ENCODE assay signal across 12 cellular contexts in the genomic region with DNA sequence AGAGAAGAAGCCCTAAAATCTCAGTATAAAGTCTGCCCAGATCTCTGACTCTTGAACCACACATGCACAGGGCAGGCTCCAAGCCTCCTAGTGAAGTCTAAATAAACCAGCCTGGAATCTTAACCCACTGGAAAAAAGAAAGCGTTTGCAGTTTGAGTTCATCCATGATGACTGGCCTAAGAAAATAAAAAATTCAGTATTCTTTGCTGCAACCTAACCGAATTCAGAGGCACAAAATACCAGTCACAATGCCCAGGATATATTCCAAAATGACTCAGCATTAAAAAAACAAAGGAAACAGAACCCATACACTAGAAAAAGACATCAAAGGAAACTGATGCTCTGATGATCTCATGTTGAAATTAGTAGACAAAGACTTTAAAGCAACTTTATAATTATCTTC.
DNase-seq lines count a peak whose midpoint lies in the region; ATAC-seq and TF ChIP-seq lines count a peak whose summit lies in the region.
"Had no signal": no experiment of that assay in that cellular context is flagged by ENCODE, and none has a peak within 500 bp of the region (broad histone marks: within the 10 kb centered on the region; RNA-seq: fewer than 3 reads in every experiment).

No MANE protein-coding gene starts in this region.

- no peak overlapping the region for H3K4me3 ChIP-seq in HFF-Myc (replicated peaks; ENCODE audit: low read depth, low read length)
- H3K4me3 ChIP-seq in brain microvascular endothelial cell (ENCODE audit: low read depth, low read length), result no peak overlapping the region
- no peak overlapping the region for H3K4me3 ChIP-seq in left ventricle myocardium inferior
- H3K4me3 ChIP-seq: tibial artery had no signal

- ATAC-seq in GM18498 (IDR thresholded peaks at IDR 0.05; ENCODE audit: unreplicated experiment), result no peak

- intact Hi-C loops in left ventricle myocardium inferior (cut with micrococcal nuclease), result no loop called here

- no peaks in the 10 kb centered on the region for H3K4me1 ChIP-seq in left ventricle myocardium inferior
- H3K4me1 ChIP-seq: BE2C had no signal

- H3K27ac ChIP-seq in brain microvascular endothelial cell (peak overlapping the region; percentile 64), left ventricle myocardium inferior (replicated peaks) (no peak overlapping the region)

- TF ChIP-seq CTCF in HFF-Myc (IDR thresholded peaks at IDR 0.05; ENCODE audit: low read depth, low read length, missing control alignments), result no peak
- TF ChIP-seq CTCF in brain microvascular endothelial cell (IDR thresholded peaks at IDR 0.05; ENCODE audit: low read depth, low read length, missing control alignments), result no peak
- TF ChIP-seq CTCF in left ventricle myocardium inferior (IDR thresholded peaks at IDR 0.05; ENCODE audit: borderline replicate concordance), result no peak

- H3K36me3 ChIP-seq in brain microvascular endothelial cell (replicated peaks) (no peaks in the 10 kb centered on the region), left ventricle myocardium inferior (no peaks in the 10 kb centered on the region)
- H3K36me3 ChIP-seq: BE2C had no signal

- peak; percentile 83 for DNase-seq in A172 (ENCODE audit: low spot score)
- peak; percentile 24 for DNase-seq in HFF-Myc (ENCODE audit: extremely low read depth, low read depth)
- peak; percentile 53 for DNase-seq in brain microvascular endothelial cell
- peak; percentile 71 for DNase-seq in kidney tubule cell (ENCODE audit: low spot score)
- DNase-seq in NCI-H2227 (lab: John Stamatoyannopoulos, UW; ENCODE audit: unreplicated experiment), result no peak
- DNase-seq in Ammon's horn (ENCODE audit: low spot score), result no peak
- DNase-seq in left ventricle myocardium inferior, result no peak
- DNase-seq: BE2C; stimulated activated CD4-positive, alpha-beta T cell treated with anti-CD3 and anti-CD28 coated beads, Interleukin-1b, Interleukin-23, amount 100 ng/mL, for 48 hours; T1000; tibial artery had no signal

- H3K9me3 ChIP-seq in left ventricle myocardium inferior (replicated peaks), result peaks cover 10% of the 10 kb centered on the region
- H3K9me3 ChIP-seq: BE2C, tibial artery had no signal

- no peaks in the 10 kb centered on the region for H3K27me3 ChIP-seq in brain microvascular endothelial cell (replicated peaks)
- H3K27me3 ChIP-seq in left ventricle myocardium inferior (ENCODE audit: low read depth), result no peaks in the 10 kb centered on the region
- H3K27me3 ChIP-seq: BE2C, tibial artery had no signal

- in situ Hi-C loops in brain microvascular endothelial cell (cut with HindIII; ENCODE audit: low pct_ligation_motif_present, low sequenced_read_pairs), result no loop called here

Comparison
In these comparisons a context has a peak if more than half of its experiments do, and no peak if none do; other contexts are left out.
1. DNase-seq: peak in A172 (single experiment), HFF-Myc (single experiment), brain microvascular endothelial cell (single experiment) and kidney tubule cell (single experiment); none in NCI-H2227 (single experiment), Ammon's horn (single experiment) and left ventricle myocardium inferior (single experiment).